In the genomic region with DNA sequence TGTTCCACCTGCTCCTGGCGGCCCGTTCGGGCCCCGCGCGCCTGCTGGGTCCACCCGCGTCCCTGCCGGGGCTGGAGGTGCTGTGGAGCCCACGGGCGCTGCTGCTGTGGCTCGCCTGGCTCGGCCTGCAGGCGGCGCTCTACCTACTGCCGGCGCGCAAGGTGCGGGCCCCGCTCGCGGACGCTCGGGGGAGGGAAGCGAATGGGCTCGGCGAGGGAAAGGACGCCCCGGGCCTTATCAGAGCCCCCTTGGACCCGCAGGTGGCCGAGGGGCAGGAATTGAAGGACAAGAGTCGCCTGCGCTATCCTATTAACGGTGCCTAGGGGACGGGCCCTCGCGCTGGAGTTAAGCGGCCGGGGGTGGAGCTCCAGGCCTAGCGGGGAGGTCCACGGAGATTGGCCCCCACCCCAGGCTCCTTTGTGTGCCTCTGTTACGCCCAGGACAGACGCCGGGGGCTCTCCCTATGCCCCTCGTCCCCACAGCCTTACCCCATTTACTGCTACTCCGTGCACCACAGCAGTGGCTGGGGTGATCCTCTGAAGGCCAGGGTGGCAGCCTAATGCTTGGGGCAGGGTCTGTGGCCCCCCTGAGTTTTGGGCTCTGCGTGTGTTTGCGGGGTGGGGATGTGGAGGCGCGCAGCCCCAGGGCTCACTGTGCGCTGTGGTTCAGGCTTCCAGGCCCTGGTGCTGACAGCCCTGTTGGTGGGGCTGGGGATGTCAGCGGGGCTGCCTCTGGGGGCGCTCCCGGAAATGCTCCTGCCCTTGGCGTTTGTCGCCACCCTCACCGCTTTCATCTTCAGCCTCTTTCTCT, we compare ENCODE assay signal across 1 cellular context.
TF ChIP-seq lines count a peak whose summit lies in the region.

No MANE protein-coding gene starts in this region.

TF ChIP-seq in GM12878, 131 proteins besides CTCF, POLR2A, EP300 and RAD21 (continued from another document and continues in another):
- TF ChIP-seq, protein P1, sequence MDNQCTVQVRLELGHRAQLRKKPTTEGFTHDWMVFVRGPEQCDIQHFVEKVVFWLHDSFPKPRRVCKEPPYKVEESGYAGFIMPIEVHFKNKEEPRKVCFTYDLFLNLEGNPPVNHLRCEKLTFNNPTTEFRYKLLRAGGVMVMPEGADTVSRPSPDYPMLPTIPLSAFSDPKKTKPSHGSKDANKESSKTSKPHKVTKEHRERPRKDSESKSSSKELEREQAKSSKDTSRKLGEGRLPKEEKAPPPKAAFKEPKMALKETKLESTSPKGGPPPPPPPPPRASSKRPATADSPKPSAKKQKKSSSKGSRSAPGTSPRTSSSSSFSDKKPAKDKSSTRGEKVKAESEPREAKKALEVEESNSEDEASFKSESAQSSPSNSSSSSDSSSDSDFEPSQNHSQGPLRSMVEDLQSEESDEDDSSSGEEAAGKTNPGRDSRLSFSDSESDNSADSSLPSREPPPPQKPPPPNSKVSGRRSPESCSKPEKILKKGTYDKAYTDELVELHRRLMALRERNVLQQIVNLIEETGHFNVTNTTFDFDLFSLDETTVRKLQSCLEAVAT (IDR thresholded peaks at IDR 0.05): 0 out of 2 replicates have a peak, but pooled peaks have one; percentile 39
- TF ChIP-seq, protein P2, sequence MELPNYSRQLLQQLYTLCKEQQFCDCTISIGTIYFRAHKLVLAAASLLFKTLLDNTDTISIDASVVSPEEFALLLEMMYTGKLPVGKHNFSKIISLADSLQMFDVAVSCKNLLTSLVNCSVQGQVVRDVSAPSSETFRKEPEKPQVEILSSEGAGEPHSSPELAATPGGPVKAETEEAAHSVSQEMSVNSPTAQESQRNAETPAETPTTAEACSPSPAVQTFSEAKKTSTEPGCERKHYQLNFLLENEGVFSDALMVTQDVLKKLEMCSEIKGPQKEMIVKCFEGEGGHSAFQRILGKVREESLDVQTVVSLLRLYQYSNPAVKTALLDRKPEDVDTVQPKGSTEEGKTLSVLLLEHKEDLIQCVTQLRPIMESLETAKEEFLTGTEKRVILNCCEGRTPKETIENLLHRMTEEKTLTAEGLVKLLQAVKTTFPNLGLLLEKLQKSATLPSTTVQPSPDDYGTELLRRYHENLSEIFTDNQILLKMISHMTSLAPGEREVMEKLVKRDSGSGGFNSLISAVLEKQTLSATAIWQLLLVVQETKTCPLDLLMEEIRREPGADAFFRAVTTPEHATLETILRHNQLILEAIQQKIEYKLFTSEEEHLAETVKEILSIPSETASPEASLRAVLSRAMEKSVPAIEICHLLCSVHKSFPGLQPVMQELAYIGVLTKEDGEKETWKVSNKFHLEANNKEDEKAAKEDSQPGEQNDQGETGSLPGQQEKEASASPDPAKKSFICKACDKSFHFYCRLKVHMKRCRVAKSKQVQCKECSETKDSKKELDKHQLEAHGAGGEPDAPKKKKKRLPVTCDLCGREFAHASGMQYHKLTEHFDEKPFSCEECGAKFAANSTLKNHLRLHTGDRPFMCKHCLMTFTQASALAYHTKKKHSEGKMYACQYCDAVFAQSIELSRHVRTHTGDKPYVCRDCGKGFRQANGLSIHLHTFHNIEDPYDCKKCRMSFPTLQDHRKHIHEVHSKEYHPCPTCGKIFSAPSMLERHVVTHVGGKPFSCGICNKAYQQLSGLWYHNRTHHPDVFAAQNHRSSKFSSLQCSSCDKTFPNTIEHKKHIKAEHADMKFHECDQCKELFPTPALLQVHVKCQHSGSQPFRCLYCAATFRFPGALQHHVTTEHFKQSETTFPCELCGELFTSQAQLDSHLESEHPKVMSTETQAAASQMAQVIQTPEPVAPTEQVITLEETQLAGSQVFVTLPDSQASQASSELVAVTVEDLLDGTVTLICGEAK (IDR thresholded peaks at IDR 0.05; ENCODE audit: borderline replicate concordance): peak; percentile 17; the same call in 1 of the 2 replicates
- TF ChIP-seq TAF1 (IDR thresholded peaks at IDR 0.05; ENCODE audit: borderline replicate concordance, low read depth, low read length) (no peak), FOXM1 (IDR thresholded peaks at IDR 0.05; ENCODE audit: low read depth, low read length) (no peak), TCF7 (IDR thresholded peaks at IDR 0.05; ENCODE audit: borderline replicate concordance) (no peak), RUNX3 (IDR thresholded peaks at IDR 0.05; ENCODE audit: low read length) (no peak), LARP7 (IDR thresholded peaks at IDR 0.05) (peak; percentile 91), ZNF207 (IDR thresholded peaks at IDR 0.05; ENCODE audit: borderline replicate concordance) (no peak), PML (IDR thresholded peaks at IDR 0.05; ENCODE audit: low read length) (no peak), DPF2 (IDR thresholded peaks at IDR 0.05) (peak; percentile 71), CHD1 (IDR thresholded peaks at IDR 0.05; ENCODE audit: low read depth, low read length) (no peak), GABPA (IDR thresholded peaks at IDR 0.05; ENCODE audit: low read depth) (no peak), TCF3 (IDR thresholded peaks at IDR 0.05; ENCODE audit: borderline replicate concordance, insufficient read depth, low read depth, low read length) (0 out of 2 replicates have a peak, but pooled peaks have one; percentile 23), SMC3 (IDR thresholded peaks at IDR 0.05; ENCODE audit: borderline replicate concordance, low read length) (peak; percentile 43; the same call in 1 of the 2 replicates), MYC (IDR thresholded peaks at IDR 0.05; ENCODE audit: insufficient read depth, insufficient read length, insufficient replicate concordance, low read length, severe bottlenecking) (no peak), ZSCAN29 (IDR thresholded peaks at IDR 0.05) (no peak; the same call in 1 of the 2 replicates), SUZ12 (IDR thresholded peaks at IDR 0.05; ENCODE audit: unreplicated experiment) (no peak), KLF5 (IDR thresholded peaks at IDR 0.05; ENCODE audit: partially characterized antibody) (no peak), RCOR1 (conservative IDR thresholded peaks at IDR 0.05; ENCODE audit: low read depth, low read length) (no peak), JUNB (IDR thresholded peaks at IDR 0.05) (no peak), RFX5 (IDR thresholded peaks at IDR 0.05; ENCODE audit: low read depth, low read length) (no peak), SPI1 (IDR thresholded peaks at IDR 0.05; ENCODE audit: borderline replicate concordance, insufficient read depth, low read depth, low read length) (no peak)
- TF ChIP-seq, protein P3, sequence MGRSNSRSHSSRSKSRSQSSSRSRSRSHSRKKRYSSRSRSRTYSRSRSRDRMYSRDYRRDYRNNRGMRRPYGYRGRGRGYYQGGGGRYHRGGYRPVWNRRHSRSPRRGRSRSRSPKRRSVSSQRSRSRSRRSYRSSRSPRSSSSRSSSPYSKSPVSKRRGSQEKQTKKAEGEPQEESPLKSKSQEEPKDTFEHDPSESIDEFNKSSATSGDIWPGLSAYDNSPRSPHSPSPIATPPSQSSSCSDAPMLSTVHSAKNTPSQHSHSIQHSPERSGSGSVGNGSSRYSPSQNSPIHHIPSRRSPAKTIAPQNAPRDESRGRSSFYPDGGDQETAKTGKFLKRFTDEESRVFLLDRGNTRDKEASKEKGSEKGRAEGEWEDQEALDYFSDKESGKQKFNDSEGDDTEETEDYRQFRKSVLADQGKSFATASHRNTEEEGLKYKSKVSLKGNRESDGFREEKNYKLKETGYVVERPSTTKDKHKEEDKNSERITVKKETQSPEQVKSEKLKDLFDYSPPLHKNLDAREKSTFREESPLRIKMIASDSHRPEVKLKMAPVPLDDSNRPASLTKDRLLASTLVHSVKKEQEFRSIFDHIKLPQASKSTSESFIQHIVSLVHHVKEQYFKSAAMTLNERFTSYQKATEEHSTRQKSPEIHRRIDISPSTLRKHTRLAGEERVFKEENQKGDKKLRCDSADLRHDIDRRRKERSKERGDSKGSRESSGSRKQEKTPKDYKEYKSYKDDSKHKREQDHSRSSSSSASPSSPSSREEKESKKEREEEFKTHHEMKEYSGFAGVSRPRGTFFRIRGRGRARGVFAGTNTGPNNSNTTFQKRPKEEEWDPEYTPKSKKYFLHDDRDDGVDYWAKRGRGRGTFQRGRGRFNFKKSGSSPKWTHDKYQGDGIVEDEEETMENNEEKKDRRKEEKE (IDR thresholded peaks at IDR 0.05): no peak
- TF ChIP-seq, protein P4, sequence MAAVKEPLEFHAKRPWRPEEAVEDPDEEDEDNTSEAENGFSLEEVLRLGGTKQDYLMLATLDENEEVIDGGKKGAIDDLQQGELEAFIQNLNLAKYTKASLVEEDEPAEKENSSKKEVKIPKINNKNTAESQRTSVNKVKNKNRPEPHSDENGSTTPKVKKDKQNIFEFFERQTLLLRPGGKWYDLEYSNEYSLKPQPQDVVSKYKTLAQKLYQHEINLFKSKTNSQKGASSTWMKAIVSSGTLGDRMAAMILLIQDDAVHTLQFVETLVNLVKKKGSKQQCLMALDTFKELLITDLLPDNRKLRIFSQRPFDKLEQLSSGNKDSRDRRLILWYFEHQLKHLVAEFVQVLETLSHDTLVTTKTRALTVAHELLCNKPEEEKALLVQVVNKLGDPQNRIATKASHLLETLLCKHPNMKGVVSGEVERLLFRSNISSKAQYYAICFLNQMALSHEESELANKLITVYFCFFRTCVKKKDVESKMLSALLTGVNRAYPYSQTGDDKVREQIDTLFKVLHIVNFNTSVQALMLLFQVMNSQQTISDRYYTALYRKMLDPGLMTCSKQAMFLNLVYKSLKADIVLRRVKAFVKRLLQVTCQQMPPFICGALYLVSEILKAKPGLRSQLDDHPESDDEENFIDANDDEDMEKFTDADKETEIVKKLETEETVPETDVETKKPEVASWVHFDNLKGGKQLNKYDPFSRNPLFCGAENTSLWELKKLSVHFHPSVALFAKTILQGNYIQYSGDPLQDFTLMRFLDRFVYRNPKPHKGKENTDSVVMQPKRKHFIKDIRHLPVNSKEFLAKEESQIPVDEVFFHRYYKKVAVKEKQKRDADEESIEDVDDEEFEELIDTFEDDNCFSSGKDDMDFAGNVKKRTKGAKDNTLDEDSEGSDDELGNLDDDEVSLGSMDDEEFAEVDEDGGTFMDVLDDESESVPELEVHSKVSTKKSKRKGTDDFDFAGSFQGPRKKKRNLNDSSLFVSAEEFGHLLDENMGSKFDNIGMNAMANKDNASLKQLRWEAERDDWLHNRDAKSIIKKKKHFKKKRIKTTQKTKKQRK (IDR thresholded peaks at IDR 0.05; ENCODE audit: low read depth, low read length): no peak
- TF ChIP-seq, protein P5, sequence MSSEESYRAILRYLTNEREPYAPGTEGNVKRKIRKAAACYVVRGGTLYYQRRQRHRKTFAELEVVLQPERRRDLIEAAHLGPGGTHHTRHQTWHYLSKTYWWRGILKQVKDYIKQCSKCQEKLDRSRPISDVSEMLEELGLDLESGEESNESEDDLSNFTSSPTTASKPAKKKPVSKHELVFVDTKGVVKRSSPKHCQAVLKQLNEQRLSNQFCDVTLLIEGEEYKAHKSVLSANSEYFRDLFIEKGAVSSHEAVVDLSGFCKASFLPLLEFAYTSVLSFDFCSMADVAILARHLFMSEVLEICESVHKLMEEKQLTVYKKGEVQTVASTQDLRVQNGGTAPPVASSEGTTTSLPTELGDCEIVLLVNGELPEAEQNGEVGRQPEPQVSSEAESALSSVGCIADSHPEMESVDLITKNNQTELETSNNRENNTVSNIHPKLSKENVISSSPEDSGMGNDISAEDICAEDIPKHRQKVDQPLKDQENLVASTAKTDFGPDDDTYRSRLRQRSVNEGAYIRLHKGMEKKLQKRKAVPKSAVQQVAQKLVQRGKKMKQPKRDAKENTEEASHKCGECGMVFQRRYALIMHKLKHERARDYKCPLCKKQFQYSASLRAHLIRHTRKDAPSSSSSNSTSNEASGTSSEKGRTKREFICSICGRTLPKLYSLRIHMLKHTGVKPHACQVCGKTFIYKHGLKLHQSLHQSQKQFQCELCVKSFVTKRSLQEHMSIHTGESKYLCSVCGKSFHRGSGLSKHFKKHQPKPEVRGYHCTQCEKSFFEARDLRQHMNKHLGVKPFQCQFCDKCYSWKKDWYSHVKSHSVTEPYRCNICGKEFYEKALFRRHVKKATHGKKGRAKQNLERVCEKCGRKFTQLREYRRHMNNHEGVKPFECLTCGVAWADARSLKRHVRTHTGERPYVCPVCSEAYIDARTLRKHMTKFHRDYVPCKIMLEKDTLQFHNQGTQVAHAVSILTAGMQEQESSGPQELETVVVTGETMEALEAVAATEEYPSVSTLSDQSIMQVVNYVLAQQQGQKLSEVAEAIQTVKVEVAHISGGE (CRISPR knock-in tag; IDR thresholded peaks at IDR 0.05): no peak
- TF ChIP-seq, protein P6, sequence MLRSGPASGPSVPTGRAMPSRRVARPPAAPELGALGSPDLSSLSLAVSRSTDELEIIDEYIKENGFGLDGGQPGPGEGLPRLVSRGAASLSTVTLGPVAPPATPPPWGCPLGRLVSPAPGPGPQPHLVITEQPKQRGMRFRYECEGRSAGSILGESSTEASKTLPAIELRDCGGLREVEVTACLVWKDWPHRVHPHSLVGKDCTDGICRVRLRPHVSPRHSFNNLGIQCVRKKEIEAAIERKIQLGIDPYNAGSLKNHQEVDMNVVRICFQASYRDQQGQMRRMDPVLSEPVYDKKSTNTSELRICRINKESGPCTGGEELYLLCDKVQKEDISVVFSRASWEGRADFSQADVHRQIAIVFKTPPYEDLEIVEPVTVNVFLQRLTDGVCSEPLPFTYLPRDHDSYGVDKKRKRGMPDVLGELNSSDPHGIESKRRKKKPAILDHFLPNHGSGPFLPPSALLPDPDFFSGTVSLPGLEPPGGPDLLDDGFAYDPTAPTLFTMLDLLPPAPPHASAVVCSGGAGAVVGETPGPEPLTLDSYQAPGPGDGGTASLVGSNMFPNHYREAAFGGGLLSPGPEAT (IDR thresholded peaks at IDR 0.05; ENCODE audit: low read depth): no peak
- TF ChIP-seq, protein P7, sequence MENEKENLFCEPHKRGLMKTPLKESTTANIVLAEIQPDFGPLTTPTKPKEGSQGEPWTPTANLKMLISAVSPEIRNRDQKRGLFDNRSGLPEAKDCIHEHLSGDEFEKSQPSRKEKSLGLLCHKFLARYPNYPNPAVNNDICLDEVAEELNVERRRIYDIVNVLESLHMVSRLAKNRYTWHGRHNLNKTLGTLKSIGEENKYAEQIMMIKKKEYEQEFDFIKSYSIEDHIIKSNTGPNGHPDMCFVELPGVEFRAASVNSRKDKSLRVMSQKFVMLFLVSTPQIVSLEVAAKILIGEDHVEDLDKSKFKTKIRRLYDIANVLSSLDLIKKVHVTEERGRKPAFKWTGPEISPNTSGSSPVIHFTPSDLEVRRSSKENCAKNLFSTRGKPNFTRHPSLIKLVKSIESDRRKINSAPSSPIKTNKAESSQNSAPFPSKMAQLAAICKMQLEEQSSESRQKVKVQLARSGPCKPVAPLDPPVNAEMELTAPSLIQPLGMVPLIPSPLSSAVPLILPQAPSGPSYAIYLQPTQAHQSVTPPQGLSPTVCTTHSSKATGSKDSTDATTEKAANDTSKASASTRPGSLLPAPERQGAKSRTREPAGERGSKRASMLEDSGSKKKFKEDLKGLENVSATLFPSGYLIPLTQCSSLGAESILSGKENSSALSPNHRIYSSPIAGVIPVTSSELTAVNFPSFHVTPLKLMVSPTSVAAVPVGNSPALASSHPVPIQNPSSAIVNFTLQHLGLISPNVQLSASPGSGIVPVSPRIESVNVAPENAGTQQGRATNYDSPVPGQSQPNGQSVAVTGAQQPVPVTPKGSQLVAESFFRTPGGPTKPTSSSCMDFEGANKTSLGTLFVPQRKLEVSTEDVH (IDR thresholded peaks at IDR 0.05; ENCODE audit: low read depth, partially characterized antibody): no peak
- TF ChIP-seq, protein P8, sequence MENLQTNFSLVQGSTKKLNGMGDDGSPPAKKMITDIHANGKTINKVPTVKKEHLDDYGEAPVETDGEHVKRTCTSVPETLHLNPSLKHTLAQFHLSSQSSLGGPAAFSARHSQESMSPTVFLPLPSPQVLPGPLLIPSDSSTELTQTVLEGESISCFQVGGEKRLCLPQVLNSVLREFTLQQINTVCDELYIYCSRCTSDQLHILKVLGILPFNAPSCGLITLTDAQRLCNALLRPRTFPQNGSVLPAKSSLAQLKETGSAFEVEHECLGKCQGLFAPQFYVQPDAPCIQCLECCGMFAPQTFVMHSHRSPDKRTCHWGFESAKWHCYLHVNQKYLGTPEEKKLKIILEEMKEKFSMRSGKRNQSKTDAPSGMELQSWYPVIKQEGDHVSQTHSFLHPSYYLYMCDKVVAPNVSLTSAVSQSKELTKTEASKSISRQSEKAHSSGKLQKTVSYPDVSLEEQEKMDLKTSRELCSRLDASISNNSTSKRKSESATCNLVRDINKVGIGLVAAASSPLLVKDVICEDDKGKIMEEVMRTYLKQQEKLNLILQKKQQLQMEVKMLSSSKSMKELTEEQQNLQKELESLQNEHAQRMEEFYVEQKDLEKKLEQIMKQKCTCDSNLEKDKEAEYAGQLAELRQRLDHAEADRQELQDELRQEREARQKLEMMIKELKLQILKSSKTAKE (IDR thresholded peaks at IDR 0.05; ENCODE audit: low read depth, poor library complexity, severe bottlenecking): no peak
